ENCODE assay signal across 8 cellular contexts in genomic region chr13:52195052-52195837, GRCh38. TPM values are rescaled to one million over a fixed set of nuclear protein-coding genes. Genes with fewer than 3 reads are reported as not detected.
DNase-seq lines count a peak whose midpoint lies in the region; ATAC-seq and TF ChIP-seq lines count a peak whose summit lies in the region.

No MANE protein-coding gene starts in this region.

- peak overlapping the region; percentile 97 for H3K4me3 Mint-ChIP-seq in CD4-positive, alpha-beta T cell
- H3K4me3 Mint-ChIP-seq in IgD-negative memory B cell (peak overlapping the region; percentile 94 to 100 (median 99)), endothelial cell (ENCODE audit: unreplicated experiment) (peak overlapping the region; percentile 97)
- peak overlapping the region; percentile 86 for H3K4me3 Mint-ChIP-seq in activated CD8-positive, alpha-beta memory T cell treated with anti-CD3 and anti-CD28 coated beads, Interleukin-2, amount 10 ng/mL, durations not matched to agents 7 days and 5 days

- ATAC-seq in CD4-positive, alpha-beta T cell (ENCODE audit: poor library complexity), result peak; percentile 35
- peak; percentile 51 for ATAC-seq in GM21360 (IDR thresholded peaks at IDR 0.05; ENCODE audit: unreplicated experiment)
- ATAC-seq in activated CD8-positive, alpha-beta memory T cell treated with anti-CD3 and anti-CD28 coated beads, Interleukin-2, amount 10 ng/mL, durations not matched to agents 7 days and 5 days, result peak; percentile 69
- peak; percentile 62 for ATAC-seq in mucosa of descending colon

- H3K27me3 Mint-ChIP-seq in CD4-positive, alpha-beta T cell, result no peaks in the 10 kb centered on the region
- no peaks in the 10 kb centered on the region for H3K27me3 Mint-ChIP-seq in IgD-negative memory B cell
- H3K27me3 Mint-ChIP-seq in activated CD8-positive, alpha-beta memory T cell treated with anti-CD3 and anti-CD28 coated beads, Interleukin-2, amount 10 ng/mL, durations not matched to agents 7 days and 5 days, result no peaks in the 10 kb centered on the region
- H3K27me3 Mint-ChIP-seq in endothelial cell (ENCODE audit: unreplicated experiment), result no peaks in the 10 kb centered on the region

- TF ChIP-seq CTCF in CD4-positive, alpha-beta T cell (IDR thresholded peaks at IDR 0.05), result no peak
- TF ChIP-seq CTCF in endothelial cell (IDR thresholded peaks at IDR 0.05; ENCODE audit: unreplicated experiment), result no peak
- no peak for TF ChIP-seq CTCF in mucosa of descending colon (IDR thresholded peaks at IDR 0.05)

- intact Hi-C loops in CD4-positive, alpha-beta T cell (cut with DNase I, micrococcal nuclease), result loop anchor here in 1 of 2 experiments (2.0 to 10.0 kb wide), 4 partner anchors 184 to 610 kb away; partner anchors contain the start of genes ATP7B, SUGT1 and WDFY2
- intact Hi-C loops in mucosa of descending colon (cut with DNase I, micrococcal nuclease), result no loop called here

- H3K9me3 ChIP-seq in CD4-positive, alpha-beta T cell (ENCODE audit: control insufficient read depth, low read length), result no peaks in the 10 kb centered on the region
- no peaks in the 10 kb centered on the region for H3K9me3 ChIP-seq in mucosa of descending colon

- H3K27me3 ChIP-seq in CD4-positive, alpha-beta T cell (ENCODE audit: control insufficient read depth, insufficient read depth, low read length), result no peaks in the 10 kb centered on the region

- H3K4me1 Mint-ChIP-seq in CD4-positive, alpha-beta T cell (ENCODE audit: low read depth), result peaks cover 26% of the 10 kb centered on the region
- H3K4me1 Mint-ChIP-seq in IgD-negative memory B cell (peaks cover 3 to 26% (median 19%) of the 10 kb centered on the region in 3 donors), endothelial cell (ENCODE audit: unreplicated experiment) (peaks cover 12% of the 10 kb centered on the region)
- H3K4me1 Mint-ChIP-seq in activated CD8-positive, alpha-beta memory T cell treated with anti-CD3 and anti-CD28 coated beads, Interleukin-2, amount 10 ng/mL, durations not matched to agents 7 days and 5 days, result peaks cover 27% of the 10 kb centered on the region

- CTCF ChIA-PET in CD4-positive, alpha-beta T cell (lab: Charles Lee), result interaction anchor here (0.9 to 1.5 kb wide), 2 partner anchors 39 to 363 kb away, joined by 3 to 5 read pairs; no protein-coding TSS in a partner anchor
- CTCF ChIA-PET in activated CD8-positive, alpha-beta memory T cell treated with anti-CD3 and anti-CD28 coated beads, Interleukin-2, amount 10 ng/mL, durations not matched to agents 7 days and 5 days (lab: Charles Lee), result interaction anchor here (2.1 to 2.5 kb wide), 4 partner anchors 35 to 380 kb away, joined by 5 to 8 read pairs (median 6); partner anchors contain the start of genes NEK3 and VPS36

- POLR2A ChIA-PET in CD4-positive, alpha-beta T cell (lab: Charles Lee), result interaction anchor here (0.9 to 2.8 kb wide), 10 partner anchors 35 to 744 kb away, joined by 3 to 19 read pairs (median 6); partner anchors contain the start of genes ALG11, ATP7B, INTS6 and NEK3

- H3K36me3 Mint-ChIP-seq in CD4-positive, alpha-beta T cell (ENCODE audit: low read depth), result peaks cover 16% of the 10 kb centered on the region
- H3K36me3 Mint-ChIP-seq in IgD-negative memory B cell (no peaks in the 10 kb centered on the region), endothelial cell (ENCODE audit: low read depth, unreplicated experiment) (peaks cover 4% of the 10 kb centered on the region)
- no peaks in the 10 kb centered on the region for H3K36me3 Mint-ChIP-seq in activated CD8-positive, alpha-beta memory T cell treated with anti-CD3 and anti-CD28 coated beads, Interleukin-2, amount 10 ng/mL, durations not matched to agents 7 days and 5 days

- no peaks in the 10 kb centered on the region for H3K9me3 Mint-ChIP-seq in CD4-positive, alpha-beta T cell
- no peaks in the 10 kb centered on the region for H3K9me3 Mint-ChIP-seq in IgD-negative memory B cell
- H3K9me3 Mint-ChIP-seq in activated CD8-positive, alpha-beta memory T cell treated with anti-CD3 and anti-CD28 coated beads, Interleukin-2, amount 10 ng/mL, durations not matched to agents 7 days and 5 days (ENCODE audit: low read depth), result no peaks in the 10 kb centered on the region
- no peaks in the 10 kb centered on the region for H3K9me3 Mint-ChIP-seq in endothelial cell (ENCODE audit: unreplicated experiment)

- DNase-seq in CD4-positive, alpha-beta T cell, result peak; percentile 30 to 70 (median 48)
- DNase-seq in activated CD8-positive, alpha-beta memory T cell treated with anti-CD3 and anti-CD28 coated beads, Interleukin-2, amount 10 ng/mL, durations not matched to agents 7 days and 5 days, result peak; percentile 81
- DNase-seq in endothelial cell (ENCODE audit: low spot score) (peak; percentile 12), mucosa of descending colon (peak; percentile 74 to 87 (median 75)), NAMALWA (ENCODE audit: low spot score) (no peak)
- DNase-seq in stimulated activated CD8-positive, alpha-beta memory T cell treated with anti-CD3 and anti-CD28 coated beads, Interleukin-4, amount 100 ng/mL, for 1 hour (ENCODE audit: low read depth in 2 of 2, low spot score in 1 of 2), result peak; percentile 25 to 38

- peak overlapping the region; percentile 68 for H3K4me3 ChIP-seq in mucosa of descending colon

- H3K36me3 ChIP-seq in mucosa of descending colon (ENCODE audit: low read depth), result no peaks in the 10 kb centered on the region

- peak overlapping the region; percentile 95 for H3K27ac Mint-ChIP-seq in CD4-positive, alpha-beta T cell
- H3K27ac Mint-ChIP-seq in IgD-negative memory B cell (peak overlapping the region; percentile 69 to 97 (median 97)), endothelial cell (ENCODE audit: unreplicated experiment) (no peak overlapping the region)
- peak overlapping the region; percentile 96 for H3K27ac Mint-ChIP-seq in activated CD8-positive, alpha-beta memory T cell treated with anti-CD3 and anti-CD28 coated beads, Interleukin-2, amount 10 ng/mL, durations not matched to agents 7 days and 5 days

- H3K27ac ChIP-seq in CD4-positive, alpha-beta T cell (ENCODE audit: low read depth, low read length), result peak overlapping the region; percentile 48

- H3K4me1 ChIP-seq in mucosa of descending colon (ENCODE audit: low read depth), result peaks cover 13% of the 10 kb centered on the region

RNA-seq across cellular contexts. Expression of gene NEK3, which starts 35.8 kb away (rescaled TPM):
- 1 to 10 TPM; 7.0 TPM for total RNA-seq in CD4-positive, alpha-beta T cell
- polyA plus RNA-seq in IgD-negative memory B cell, result 8.3 TPM
- total RNA-seq in activated CD8-positive, alpha-beta memory T cell treated with anti-CD3 and anti-CD28 coated beads, Interleukin-2, amount 10 ng/mL, durations not matched to agents 7 days and 5 days, result 1 to 10 TPM; 2.6 to 2.8 TPM
- total RNA-seq in endothelial cell (ENCODE audit: unreplicated experiment) (82.4 TPM), mucosa of descending colon (10 to 100 TPM; 20.5 to 44.0 (median 35.9) TPM)
